In genomic region chrX:55067180-55067579, GRCh38 we compare ENCODE assay signal across 21 cellular contexts. TPM values are rescaled to one million over a fixed set of nuclear protein-coding genes. Genes with fewer than 3 reads are reported as not detected.
"Had no signal": no experiment of that assay in that cellular context is flagged by ENCODE, and none has a peak within 500 bp of the region (broad histone marks: within the 10 kb centered on the region; RNA-seq: fewer than 3 reads in every experiment).

No MANE protein-coding gene starts in this region.

RNA-seq across cellular contexts. Expression of gene PAGE2B, which starts 7.7 kb away (rescaled TPM):
- total RNA-seq: activated T-helper 1 cell treated with anti-CD3 and anti-CD28 coated beads, Interleukin-12 subunit alpha, Interleukin-12 subunit beta, Interleukin-2, Interleukin-4 antibody, amounts not matched to agents 30 ng/mL and 10 ng/mL and 1 ng/mL, durations not matched to agents 14 hours and 24 hours and 36 hours; adrenal gland; aorta; ascending aorta; astrocyte; body of pancreas; breast epithelium; bronchial epithelial cell; cardiac muscle cell; cardiac septum; cerebellum; chondrocyte had no signal
- polyA plus RNA-seq: adipose tissue, adrenal gland, aorta had no signal

RNA-seq across cellular contexts. Expression of gene PAGE2, which starts 21.6 kb away (rescaled TPM):
- total RNA-seq: activated naive CD4-positive, alpha-beta T cell treated with anti-CD3 and anti-CD28 coated beads for 36 hours; activated naive CD8-positive, alpha-beta T cell treated with anti-CD3 and anti-CD28 coated beads for 36 hours; activated naive CD8-positive, alpha-beta T cell treated with anti-CD3 and anti-CD28 coated beads, Interleukin-2, amount 10 ng/mL, durations not matched to agents 7 days and 5 days; activated T-cell treated with anti-CD3 and anti-CD28 coated beads, Interleukin-2, amount 50 U/mL, for 4 hours; activated T-cell treated with anti-CD3 and anti-CD28 coated beads, Interleukin-2, amount 50 U/mL, for 72 hours; activated T-helper 1 cell treated with anti-CD3 and anti-CD28 coated beads, Interleukin-12 subunit alpha, Interleukin-12 subunit beta, Interleukin-2, Interleukin-4 antibody, amounts not matched to agents 30 ng/mL and 10 ng/mL and 1 ng/mL, durations not matched to agents 14 hours and 24 hours and 36 hours; activated T-helper 17 cell treated with anti-CD3 and anti-CD28 coated beads, Interleukin-2, amount 50 U/mL, for 72 hours; activated T-helper 2 cell treated with anti-CD3 and anti-CD28 coated beads, Interferon-gamma antibody, Interleukin-2, Interleukin-4, amounts not matched to agents 10 μg/mL and 5 μg/mL and 100 μg/mL, durations not matched to agents 14 hours and 24 hours and 36 hours; adrenal gland; aorta; ascending aorta; astrocyte; body of pancreas; breast epithelium; bronchial epithelial cell; cardiac muscle cell; cardiac septum; cerebellum; chondrocyte had no signal
- polyA plus RNA-seq: adipose tissue, adrenal gland, aorta, cardiac muscle cell had no signal

RNA-seq across cellular contexts. Expression of gene ALAS2, which starts 36.4 kb away (rescaled TPM):
- total RNA-seq: activated naive CD4-positive, alpha-beta T cell treated with anti-CD3 and anti-CD28 coated beads for 36 hours; activated naive CD4-positive, alpha-beta T cell treated with anti-CD3 and anti-CD28 coated beads, Interleukin-2, amount 50 U/mL, for 72 hours; activated naive CD8-positive, alpha-beta T cell treated with anti-CD3 and anti-CD28 coated beads for 36 hours; activated naive CD8-positive, alpha-beta T cell treated with anti-CD3 and anti-CD28 coated beads, Interleukin-2, amount 10 ng/mL, durations not matched to agents 7 days and 5 days; activated T-cell treated with anti-CD3 and anti-CD28 coated beads, Interleukin-2, amount 50 U/mL, for 4 hours; activated T-cell treated with anti-CD3 and anti-CD28 coated beads, Interleukin-2, amount 50 U/mL, for 72 hours; activated T-helper 1 cell treated with anti-CD3 and anti-CD28 coated beads, Interleukin-12 subunit alpha, Interleukin-12 subunit beta, Interleukin-2, Interleukin-4 antibody, amounts not matched to agents 30 ng/mL and 10 ng/mL and 1 ng/mL, durations not matched to agents 14 hours and 24 hours and 36 hours; activated T-helper 17 cell treated with anti-CD3 and anti-CD28 coated beads, Interleukin-2, amount 50 U/mL, for 72 hours; activated T-helper 2 cell treated with anti-CD3 and anti-CD28 coated beads, Interferon-gamma antibody, Interleukin-2, Interleukin-4, amounts not matched to agents 10 μg/mL and 5 μg/mL and 100 μg/mL, durations not matched to agents 14 hours and 24 hours and 36 hours; astrocyte; body of pancreas; bronchial epithelial cell; chondrocyte had no signal
- polyA plus RNA-seq: aorta had no signal
